Comparison of ENCODE assay signal across 1 cellular context in genomic region chr2:195343540-195343939, GRCh38.
TF ChIP-seq lines count a peak whose summit lies in the region.

No MANE protein-coding gene starts in this region.

TF ChIP-seq in GM12878, 131 proteins besides CTCF, POLR2A, EP300 and RAD21 (continued from another document):
- no peak for TF ChIP-seq ZNF592 (IDR thresholded peaks at IDR 0.05)
